1 cellular context compared by ENCODE assay signal in the genomic region with DNA sequence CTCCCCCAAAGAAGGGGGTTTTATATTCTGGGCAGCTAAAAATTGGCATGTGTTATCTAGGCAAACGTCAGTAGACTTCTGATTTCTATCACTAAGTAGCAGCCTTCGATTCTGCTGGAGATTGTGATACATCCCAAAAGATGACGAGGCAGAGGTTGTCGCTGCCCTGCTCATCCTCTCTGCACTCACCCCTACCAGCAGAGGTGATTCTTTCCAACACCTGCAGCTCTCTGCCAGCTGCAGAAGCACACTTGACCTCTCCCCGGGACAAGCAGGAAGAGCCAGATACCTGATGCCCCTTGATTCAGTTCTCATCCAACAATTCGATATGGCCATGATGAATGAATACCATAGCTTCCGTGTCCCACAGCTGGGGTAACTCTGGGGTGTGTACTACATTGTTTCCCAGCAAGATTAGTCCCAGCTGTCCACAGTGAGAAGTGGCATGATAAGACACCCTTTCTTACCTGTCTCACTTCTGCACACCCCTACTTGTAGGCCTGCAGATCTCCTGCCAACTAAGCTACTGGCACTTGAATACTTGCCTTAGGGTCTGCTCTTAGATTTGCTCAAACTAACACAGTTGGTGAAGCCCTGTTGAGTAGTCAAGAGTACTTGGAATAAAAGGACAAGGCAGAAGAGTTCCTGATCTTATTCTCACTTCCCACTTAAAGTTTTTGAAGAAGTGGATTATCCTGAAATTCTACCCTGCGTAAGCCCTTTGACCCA.
TF ChIP-seq lines count a peak whose summit lies in the region.

No MANE protein-coding gene starts in this region.

TF ChIP-seq in GM12878, 131 proteins besides CTCF, POLR2A, EP300 and RAD21:
- no peak for TF ChIP-seq NRF1 (conservative IDR thresholded peaks at IDR 0.05; ENCODE audit: low read depth, low read length)
- no peak for TF ChIP-seq FOS (IDR thresholded peaks at IDR 0.05; ENCODE audit: borderline replicate concordance, extremely low read depth, insufficient read length)
- TF ChIP-seq TCF12 (IDR thresholded peaks at IDR 0.05; ENCODE audit: low read depth, low read length) = no peak
- no peak for TF ChIP-seq NR2F1 (conservative IDR thresholded peaks at IDR 0.05)
- no peak for TF ChIP-seq CBX3 (IDR thresholded peaks at IDR 0.05; ENCODE audit: borderline replicate concordance, low read depth)
- TF ChIP-seq SMAD5 (IDR thresholded peaks at IDR 0.05; ENCODE audit: low read depth) = no peak
- no peak for TF ChIP-seq HCFC1 (IDR thresholded peaks at IDR 0.05; ENCODE audit: low read length)
- no peak for TF ChIP-seq KDM1A (IDR thresholded peaks at IDR 0.05; ENCODE audit: borderline replicate concordance)
- TF ChIP-seq STAT1 (conservative IDR thresholded peaks at IDR 0.05) = no peak
- TF ChIP-seq SRF (IDR thresholded peaks at IDR 0.05; ENCODE audit: low read depth in 2 of 2, low read length in 2 of 2) = no peak
- no peak for TF ChIP-seq RB1 (IDR thresholded peaks at IDR 0.05; ENCODE audit: borderline replicate concordance)
- TF ChIP-seq SREBF2 (IDR thresholded peaks at IDR 0.05; ENCODE audit: low read length) = no peak
- no peak for TF ChIP-seq PAX8 (IDR thresholded peaks at IDR 0.05)
- no peak for TF ChIP-seq TAF1 (IDR thresholded peaks at IDR 0.05; ENCODE audit: borderline replicate concordance, low read depth, low read length)
- TF ChIP-seq LARP7 (IDR thresholded peaks at IDR 0.05) = no peak
- TF ChIP-seq FOXK2 (IDR thresholded peaks at IDR 0.05) = no peak
- TF ChIP-seq, protein P1, sequence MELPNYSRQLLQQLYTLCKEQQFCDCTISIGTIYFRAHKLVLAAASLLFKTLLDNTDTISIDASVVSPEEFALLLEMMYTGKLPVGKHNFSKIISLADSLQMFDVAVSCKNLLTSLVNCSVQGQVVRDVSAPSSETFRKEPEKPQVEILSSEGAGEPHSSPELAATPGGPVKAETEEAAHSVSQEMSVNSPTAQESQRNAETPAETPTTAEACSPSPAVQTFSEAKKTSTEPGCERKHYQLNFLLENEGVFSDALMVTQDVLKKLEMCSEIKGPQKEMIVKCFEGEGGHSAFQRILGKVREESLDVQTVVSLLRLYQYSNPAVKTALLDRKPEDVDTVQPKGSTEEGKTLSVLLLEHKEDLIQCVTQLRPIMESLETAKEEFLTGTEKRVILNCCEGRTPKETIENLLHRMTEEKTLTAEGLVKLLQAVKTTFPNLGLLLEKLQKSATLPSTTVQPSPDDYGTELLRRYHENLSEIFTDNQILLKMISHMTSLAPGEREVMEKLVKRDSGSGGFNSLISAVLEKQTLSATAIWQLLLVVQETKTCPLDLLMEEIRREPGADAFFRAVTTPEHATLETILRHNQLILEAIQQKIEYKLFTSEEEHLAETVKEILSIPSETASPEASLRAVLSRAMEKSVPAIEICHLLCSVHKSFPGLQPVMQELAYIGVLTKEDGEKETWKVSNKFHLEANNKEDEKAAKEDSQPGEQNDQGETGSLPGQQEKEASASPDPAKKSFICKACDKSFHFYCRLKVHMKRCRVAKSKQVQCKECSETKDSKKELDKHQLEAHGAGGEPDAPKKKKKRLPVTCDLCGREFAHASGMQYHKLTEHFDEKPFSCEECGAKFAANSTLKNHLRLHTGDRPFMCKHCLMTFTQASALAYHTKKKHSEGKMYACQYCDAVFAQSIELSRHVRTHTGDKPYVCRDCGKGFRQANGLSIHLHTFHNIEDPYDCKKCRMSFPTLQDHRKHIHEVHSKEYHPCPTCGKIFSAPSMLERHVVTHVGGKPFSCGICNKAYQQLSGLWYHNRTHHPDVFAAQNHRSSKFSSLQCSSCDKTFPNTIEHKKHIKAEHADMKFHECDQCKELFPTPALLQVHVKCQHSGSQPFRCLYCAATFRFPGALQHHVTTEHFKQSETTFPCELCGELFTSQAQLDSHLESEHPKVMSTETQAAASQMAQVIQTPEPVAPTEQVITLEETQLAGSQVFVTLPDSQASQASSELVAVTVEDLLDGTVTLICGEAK (IDR thresholded peaks at IDR 0.05; ENCODE audit: borderline replicate concordance) = no peak
- TF ChIP-seq SMAD1 (IDR thresholded peaks at IDR 0.05; ENCODE audit: low read depth, partially characterized antibody) = no peak
- TF ChIP-seq TARDBP (IDR thresholded peaks at IDR 0.05; ENCODE audit: borderline replicate concordance) = no peak
- TF ChIP-seq KLF5 (IDR thresholded peaks at IDR 0.05; ENCODE audit: partially characterized antibody) = no peak
